ENCODE assay signal across 8 cellular contexts in genomic region chr1:13700521-13701273, GRCh38. TPM values are rescaled to one million over a fixed set of nuclear protein-coding genes. Genes with fewer than 3 reads are reported as not detected.
DNase-seq lines count a peak whose midpoint lies in the region; ATAC-seq and TF ChIP-seq lines count a peak whose summit lies in the region.

No MANE protein-coding gene starts in this region.

- 9 to 27% (median 14%) methylated on average over 28 to 48 of the region's 48 CpGs for WGBS in adrenal gland, 4 donors

- H3K4me3 ChIP-seq in SJSA1 (peak overlapping the region; percentile 78), adrenal gland (peak overlapping the region; percentile 4 to 96 (median 30)), left ventricle myocardium inferior (peak overlapping the region; percentile 85)

- peak; percentile 36 for ATAC-seq in GM18505 (IDR thresholded peaks at IDR 0.05; ENCODE audit: unreplicated experiment)
- peak; percentile 36 for ATAC-seq in HG02763 (IDR thresholded peaks at IDR 0.05; ENCODE audit: unreplicated experiment)

- peak in 1 of 2 experiments; percentile 49 for DNase-seq in SJSA1 (ENCODE audit: low read depth in 1 of 2, low spot score in 2 of 2)
- DNase-seq in adrenal gland, result peak; percentile 47 to 59 (median 53)
- peak; percentile 41 for DNase-seq in left ventricle myocardium inferior
- peak; percentile 79 for DNase-seq in retina
- DNase-seq in NCI-H1694 treated with DMSO at 0.1 percent for 48 hours (lab: John Stamatoyannopoulos, UW), result no peak
- no peak for DNase-seq in ecto neural progenitor cell (ENCODE audit: low spot score)

- TF ChIP-seq CTCF in adrenal gland (IDR thresholded peaks at IDR 0.05) (no peak), left ventricle myocardium inferior (IDR thresholded peaks at IDR 0.05; ENCODE audit: borderline replicate concordance) (no peak)

- no peak for TF ChIP-seq POLR2A in GM18505 (IDR thresholded peaks at IDR 0.05; ENCODE audit: borderline replicate concordance, extremely low read depth, insufficient read depth, insufficient read length)
- TF ChIP-seq POLR2A in adrenal gland (IDR thresholded peaks at IDR 0.05), result peak in 1 of 2 donors; percentile 31

- H3K27me3 ChIP-seq in SJSA1 (replicated peaks) (no peaks in the 10 kb centered on the region), adrenal gland (no peaks in the 10 kb centered on the region), left ventricle myocardium inferior (ENCODE audit: low read depth) (peaks cover 11% of the 10 kb centered on the region)

- H3K4me1 ChIP-seq in SJSA1 (replicated peaks) (peaks cover 16% of the 10 kb centered on the region), adrenal gland (replicated peaks in 1 of 2) (peaks cover 0 to 9% of the 10 kb centered on the region in 2 donors), left ventricle myocardium inferior (peaks cover 21% of the 10 kb centered on the region)

- H3K36me3 ChIP-seq in SJSA1, result peaks cover 7% of the 10 kb centered on the region; the same call in 1 of the 2 replicates
- no peaks in the 10 kb centered on the region for H3K36me3 ChIP-seq in adrenal gland (replicated peaks in 1 of 2)
- H3K36me3 ChIP-seq in left ventricle myocardium inferior, result no peaks in the 10 kb centered on the region

- intact Hi-C loops in adrenal gland (cut with DNase I) (no loop called here), left ventricle myocardium inferior (cut with micrococcal nuclease) (no loop called here)

- H3K9me3 ChIP-seq in SJSA1 (replicated peaks) (0 out of 2 replicates have a peak, but pooled peaks cover 2% of the 10 kb centered on the region), adrenal gland (replicated peaks in 1 of 3) (no peaks in the 10 kb centered on the region), left ventricle myocardium inferior (replicated peaks) (peaks cover 9% of the 10 kb centered on the region)

- H3K27ac ChIP-seq in SJSA1 (no peak overlapping the region), adrenal gland (peak overlapping the region in 4 of 5 donors; percentile 28 to 98 (median 90)), left ventricle myocardium inferior (replicated peaks) (peak overlapping the region; percentile 92)

RNA-seq across cellular contexts. Expression of gene PRDM2, which starts 0.7 kb away (rescaled TPM):
- total RNA-seq in SJSA1 (2014; rRNA removed; shearing (Covaris generic)), result 10.4 and 13.9 TPM in 2 replicates
- total RNA-seq in adrenal gland (10 to 100 TPM; 17.9 to 45.3 (median 31.4) TPM), left ventricle myocardium inferior (36.1 TPM)
- polyA plus RNA-seq in adrenal gland, result 10 to 100 TPM; 12.5 to 29.8 (median 28.2) TPM

Comparison
In these comparisons a context has a peak if more than half of its experiments do, and no peak if none do; other contexts are left out.
1. DNase-seq: peak in adrenal gland (7 of 7), left ventricle myocardium inferior (single experiment) and retina (single experiment); none in NCI-H1694 treated with DMSO at 0.1 percent for 48 hours (single experiment) and ecto neural progenitor cell (single experiment).
2. H3K4me3 ChIP-seq: peak in every context shown above with its lines; median percentile 85 in left ventricle myocardium inferior; 78 in SJSA1; 30 in adrenal gland.